Comparison of ENCODE assay signal across 15 cellular contexts in the genomic region with DNA sequence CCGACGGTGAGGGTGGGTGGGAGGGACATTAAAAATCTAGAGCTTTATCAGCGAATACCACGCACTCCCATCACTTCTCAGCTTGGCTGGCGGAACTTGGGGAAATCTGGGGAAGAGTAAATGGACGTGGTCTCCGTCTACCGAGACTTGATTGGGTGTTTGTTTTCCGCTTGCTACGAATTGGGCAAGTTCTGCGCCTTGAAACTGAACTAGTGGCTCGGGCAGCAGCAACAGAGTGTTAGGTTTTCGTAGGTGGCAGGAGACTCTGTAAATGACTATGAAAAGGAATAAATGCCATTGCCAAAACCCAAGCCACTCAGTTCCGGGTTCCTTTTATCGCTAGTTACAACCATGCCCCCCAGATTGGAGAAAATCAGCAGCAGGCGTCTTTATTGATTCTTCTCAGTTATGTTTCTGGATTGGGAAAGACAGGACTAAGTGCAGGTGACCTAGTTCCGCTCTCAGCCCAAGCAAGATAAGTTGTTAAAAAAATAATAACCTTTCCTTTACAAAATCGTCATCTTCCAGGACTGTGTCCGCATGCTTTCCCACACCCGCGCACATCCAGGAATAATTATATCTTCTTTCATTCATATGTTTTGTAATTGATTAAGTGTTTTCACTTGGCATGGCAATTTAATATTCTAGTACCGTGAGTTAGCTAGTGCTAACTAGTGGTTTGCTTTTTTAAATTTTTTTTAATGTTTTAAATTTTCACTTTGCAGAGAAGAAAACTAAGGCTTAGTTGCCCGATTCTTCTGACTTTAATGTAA. TPM values are rescaled to one million over a fixed set of nuclear protein-coding genes. Genes with fewer than 3 reads are reported as not detected.
DNase-seq lines count a peak whose midpoint lies in the region; ATAC-seq lines count a peak whose summit lies in the region.
"Had no signal": no experiment of that assay in that cellular context is flagged by ENCODE, and none has a peak within 500 bp of the region (broad histone marks: within the 10 kb centered on the region; RNA-seq: fewer than 3 reads in every experiment).

No MANE protein-coding gene starts in this region.

- no peaks in the 10 kb centered on the region for H3K36me3 ChIP-seq in iPS-18a (ENCODE audit: control insufficient read depth, low read depth, low read length)
- H3K36me3 ChIP-seq: right lobe of liver, WERI-Rb-1 had no signal

- no peaks in the 10 kb centered on the region for H3K36me3 Mint-ChIP-seq in activated naive CD4-positive, alpha-beta T cell treated with anti-CD3 and anti-CD28 coated beads, Interleukin-2, amount 10 ng/mL, durations not matched to agents 7 days and 5 days
- H3K36me3 Mint-ChIP-seq in activated T-helper 1 cell treated with anti-CD3 and anti-CD28 coated beads, Interleukin-12 subunit alpha, Interleukin-12 subunit beta, Interleukin-2, Interleukin-4 antibody, amounts not matched to agents 30 ng/mL and 10 ng/mL and 1 ng/mL, durations not matched to agents 14 hours and 24 hours and 36 hours (ENCODE audit: low read depth), result peaks cover 4% of the 10 kb centered on the region

- peaks cover 57% of the 10 kb centered on the region for H3K4me1 Mint-ChIP-seq in activated naive CD4-positive, alpha-beta T cell treated with anti-CD3 and anti-CD28 coated beads, Interleukin-2, amount 10 ng/mL, durations not matched to agents 7 days and 5 days
- H3K4me1 Mint-ChIP-seq in activated T-helper 1 cell treated with anti-CD3 and anti-CD28 coated beads, Interleukin-12 subunit alpha, Interleukin-12 subunit beta, Interleukin-2, Interleukin-4 antibody, amounts not matched to agents 30 ng/mL and 10 ng/mL and 1 ng/mL, durations not matched to agents 14 hours and 24 hours and 36 hours (ENCODE audit: low read depth), result peaks cover 63% of the 10 kb centered on the region
- H3K4me1 Mint-ChIP-seq in stimulated activated naive CD8-positive, alpha-beta T cell treated with anti-CD3 and anti-CD28 coated beads, Interleukin-15, amount 100 ng/mL, for 72 hours, result peaks cover 61% of the 10 kb centered on the region

- peak overlapping the region; percentile 78 for H3K27ac Mint-ChIP-seq in activated naive CD4-positive, alpha-beta T cell treated with anti-CD3 and anti-CD28 coated beads, Interleukin-2, amount 10 ng/mL, durations not matched to agents 7 days and 5 days
- peak overlapping the region; percentile 65 for H3K27ac Mint-ChIP-seq in activated T-helper 1 cell treated with anti-CD3 and anti-CD28 coated beads, Interleukin-12 subunit alpha, Interleukin-12 subunit beta, Interleukin-2, Interleukin-4 antibody, amounts not matched to agents 30 ng/mL and 10 ng/mL and 1 ng/mL, durations not matched to agents 14 hours and 24 hours and 36 hours
- H3K27ac Mint-ChIP-seq in stimulated activated naive CD8-positive, alpha-beta T cell treated with anti-CD3 and anti-CD28 coated beads, Interleukin-15, amount 100 ng/mL, for 72 hours, result no peak overlapping the region
- H3K27ac Mint-ChIP-seq: nephron progenitor cell had no signal

- peaks cover 93% of the 10 kb centered on the region for H3K27me3 ChIP-seq in iPS-18a (ENCODE audit: control insufficient read depth, insufficient read depth, low read length)

- CTCF ChIA-PET in activated naive CD4-positive, alpha-beta T cell treated with anti-CD3 and anti-CD28 coated beads, Interleukin-2, amount 10 ng/mL, durations not matched to agents 7 days and 5 days (lab: Charles Lee), result interaction anchor here (0.6 to 1.3 kb wide), 3 partner anchors 16 to 25 kb away, joined by 3 read pairs; no protein-coding TSS in a partner anchor

- peak overlapping the region; percentile 55 for H3K4me3 ChIP-seq in iPS-18a (ENCODE audit: low read length)
- H3K4me3 ChIP-seq: right lobe of liver had no signal

- H3K27me3 Mint-ChIP-seq in activated naive CD4-positive, alpha-beta T cell treated with anti-CD3 and anti-CD28 coated beads, Interleukin-2, amount 10 ng/mL, durations not matched to agents 7 days and 5 days, result peaks cover 79% of the 10 kb centered on the region
- peaks cover 87% of the 10 kb centered on the region for H3K27me3 Mint-ChIP-seq in activated T-helper 1 cell treated with anti-CD3 and anti-CD28 coated beads, Interleukin-12 subunit alpha, Interleukin-12 subunit beta, Interleukin-2, Interleukin-4 antibody, amounts not matched to agents 30 ng/mL and 10 ng/mL and 1 ng/mL, durations not matched to agents 14 hours and 24 hours and 36 hours (ENCODE audit: insufficient read depth)
- H3K27me3 Mint-ChIP-seq in stimulated activated naive CD8-positive, alpha-beta T cell treated with anti-CD3 and anti-CD28 coated beads, Interleukin-15, amount 100 ng/mL, for 72 hours, result peaks cover 84% of the 10 kb centered on the region

- H3K4me1 ChIP-seq in iPS-18a (ENCODE audit: control insufficient read depth, low read depth, low read length), result peaks cover 29% of the 10 kb centered on the region

- intact Hi-C loops in activated T-helper 1 cell treated with anti-CD3 and anti-CD28 coated beads, Interleukin-12 subunit alpha, Interleukin-12 subunit beta, Interleukin-2, Interleukin-4 antibody, amounts not matched to agents 30 ng/mL and 10 ng/mL and 1 ng/mL, durations not matched to agents 14 hours and 24 hours and 36 hours (cut with micrococcal nuclease), result loop anchor here (5.0 to 10.0 kb wide), 2 partner anchors 437 to 526 kb away; no protein-coding TSS in a partner anchor

- no peaks in the 10 kb centered on the region for H3K9me3 ChIP-seq in iPS-18a (ENCODE audit: control insufficient read depth, low read depth, low read length)
- H3K9me3 ChIP-seq: BE2C, right lobe of liver had no signal

- H3K9me3 Mint-ChIP-seq in activated naive CD4-positive, alpha-beta T cell treated with anti-CD3 and anti-CD28 coated beads, Interleukin-2, amount 10 ng/mL, durations not matched to agents 7 days and 5 days, result no peaks in the 10 kb centered on the region
- no peaks in the 10 kb centered on the region for H3K9me3 Mint-ChIP-seq in activated T-helper 1 cell treated with anti-CD3 and anti-CD28 coated beads, Interleukin-12 subunit alpha, Interleukin-12 subunit beta, Interleukin-2, Interleukin-4 antibody, amounts not matched to agents 30 ng/mL and 10 ng/mL and 1 ng/mL, durations not matched to agents 14 hours and 24 hours and 36 hours
- no peaks in the 10 kb centered on the region for H3K9me3 Mint-ChIP-seq in stimulated activated naive CD8-positive, alpha-beta T cell treated with anti-CD3 and anti-CD28 coated beads, Interleukin-15, amount 100 ng/mL, for 72 hours

- no peak overlapping the region for H3K9ac ChIP-seq in iPS-18a (ENCODE audit: low read length)

- ATAC-seq in stimulated activated naive CD8-positive, alpha-beta T cell treated with anti-CD3 and anti-CD28 coated beads, Interleukin-15, amount 100 ng/mL, for 72 hours, result no peak
- ATAC-seq in HG02798 (IDR thresholded peaks at IDR 0.05; ENCODE audit: poor library complexity, unreplicated experiment), result no peak
- ATAC-seq: right lobe of liver had no signal

- H3K4me3 Mint-ChIP-seq in activated naive CD4-positive, alpha-beta T cell treated with anti-CD3 and anti-CD28 coated beads, Interleukin-2, amount 10 ng/mL, durations not matched to agents 7 days and 5 days, result no peak overlapping the region
- peak overlapping the region; percentile 61 for H3K4me3 Mint-ChIP-seq in activated T-helper 1 cell treated with anti-CD3 and anti-CD28 coated beads, Interleukin-12 subunit alpha, Interleukin-12 subunit beta, Interleukin-2, Interleukin-4 antibody, amounts not matched to agents 30 ng/mL and 10 ng/mL and 1 ng/mL, durations not matched to agents 14 hours and 24 hours and 36 hours
- peak overlapping the region; percentile 77 to 82 for H3K4me3 Mint-ChIP-seq in stimulated activated naive CD8-positive, alpha-beta T cell treated with anti-CD3 and anti-CD28 coated beads, Interleukin-15, amount 100 ng/mL, for 72 hours

- no peak overlapping the region for H3K27ac ChIP-seq in iPS-18a (ENCODE audit: low read length)
- H3K27ac ChIP-seq: HL-60, right lobe of liver, WERI-Rb-1 had no signal

- DNase-seq in activated naive CD4-positive, alpha-beta T cell treated with anti-CD3 and anti-CD28 coated beads, Interleukin-2, amount 10 ng/mL, durations not matched to agents 7 days and 5 days, result no peak
- DNase-seq in activated naive CD4-positive, alpha-beta T cell treated with anti-CD3 and anti-CD28 coated beads, Interleukin-2, amount 50 U/mL, for 16 hours, result no peak
- DNase-seq in activated T-helper 1 cell treated with anti-CD3 and anti-CD28 coated beads, Interleukin-12 subunit alpha, Interleukin-12 subunit beta, Interleukin-2, Interleukin-4 antibody, amounts not matched to agents 30 ng/mL and 10 ng/mL and 1 ng/mL, durations not matched to agents 14 hours and 24 hours and 36 hours (ENCODE audit: low spot score), result no peak
- peak; percentile 23 to 24 for DNase-seq in stimulated activated naive CD8-positive, alpha-beta T cell treated with anti-CD3 and anti-CD28 coated beads, Interleukin-15, amount 100 ng/mL, for 72 hours
- DNase-seq in H4 (ENCODE audit: low spot score) (no peak), NCI-H2081 treated with DMSO at 0.1 percent for 48 hours (lab: John Stamatoyannopoulos, UW) (no peak)
- DNase-seq: BE2C, caudate nucleus, NCI-H2107, WERI-Rb-1 had no signal

RNA-seq across cellular contexts. Expression of a gene that starts 3.4 kb away (rescaled TPM):
- not detected in 2 replicates for total RNA-seq in activated T-helper 1 cell treated with anti-CD3 and anti-CD28 coated beads, Interleukin-12 subunit alpha, Interleukin-12 subunit beta, Interleukin-2, Interleukin-4 antibody, amounts not matched to agents 30 ng/mL and 10 ng/mL and 1 ng/mL, durations not matched to agents 14 hours and 24 hours and 36 hours
- 0.39 and 1.0 TPM in 2 replicates for total RNA-seq in H4 (2014; rRNA removed; shearing (Covaris generic))

RNA-seq across cellular contexts. Expression of a gene that starts 18.1 kb away (rescaled TPM):
- 0.81 and 1.3 TPM in 2 replicates for total RNA-seq in activated T-helper 1 cell treated with anti-CD3 and anti-CD28 coated beads, Interleukin-12 subunit alpha, Interleukin-12 subunit beta, Interleukin-2, Interleukin-4 antibody, amounts not matched to agents 30 ng/mL and 10 ng/mL and 1 ng/mL, durations not matched to agents 14 hours and 24 hours and 36 hours
- total RNA-seq in H4 (2014; rRNA removed; shearing (Covaris generic)), result 3.3 and 8.6 TPM in 2 replicates

Comparison
In these comparisons a context has a peak if more than half of its experiments do, and no peak if none do; other contexts are left out.
1. DNase-seq: peak in stimulated activated naive CD8-positive, alpha-beta T cell treated with anti-CD3 and anti-CD28 coated beads, Interleukin-15, amount 100 ng/mL, for 72 hours (2 of 2); none in activated naive CD4-positive, alpha-beta T cell treated with anti-CD3 and anti-CD28 coated beads, Interleukin-2, amount 10 ng/mL, durations not matched to agents 7 days and 5 days (single experiment), activated naive CD4-positive, alpha-beta T cell treated with anti-CD3 and anti-CD28 coated beads, Interleukin-2, amount 50 U/mL, for 16 hours (single experiment), activated T-helper 1 cell treated with anti-CD3 and anti-CD28 coated beads, Interleukin-12 subunit alpha, Interleukin-12 subunit beta, Interleukin-2, Interleukin-4 antibody, amounts not matched to agents 30 ng/mL and 10 ng/mL and 1 ng/mL, durations not matched to agents 14 hours and 24 hours and 36 hours (single experiment), H4 (single experiment) and NCI-H2081 treated with DMSO at 0.1 percent for 48 hours (single experiment).
2. H3K27ac Mint-ChIP-seq: peak in activated naive CD4-positive, alpha-beta T cell treated with anti-CD3 and anti-CD28 coated beads, Interleukin-2, amount 10 ng/mL, durations not matched to agents 7 days and 5 days (single experiment) and activated T-helper 1 cell treated with anti-CD3 and anti-CD28 coated beads, Interleukin-12 subunit alpha, Interleukin-12 subunit beta, Interleukin-2, Interleukin-4 antibody, amounts not matched to agents 30 ng/mL and 10 ng/mL and 1 ng/mL, durations not matched to agents 14 hours and 24 hours and 36 hours (single experiment); none in stimulated activated naive CD8-positive, alpha-beta T cell treated with anti-CD3 and anti-CD28 coated beads, Interleukin-15, amount 100 ng/mL, for 72 hours (0 of 2).